ENCODE assay signal across 26 cellular contexts in the genomic region with DNA sequence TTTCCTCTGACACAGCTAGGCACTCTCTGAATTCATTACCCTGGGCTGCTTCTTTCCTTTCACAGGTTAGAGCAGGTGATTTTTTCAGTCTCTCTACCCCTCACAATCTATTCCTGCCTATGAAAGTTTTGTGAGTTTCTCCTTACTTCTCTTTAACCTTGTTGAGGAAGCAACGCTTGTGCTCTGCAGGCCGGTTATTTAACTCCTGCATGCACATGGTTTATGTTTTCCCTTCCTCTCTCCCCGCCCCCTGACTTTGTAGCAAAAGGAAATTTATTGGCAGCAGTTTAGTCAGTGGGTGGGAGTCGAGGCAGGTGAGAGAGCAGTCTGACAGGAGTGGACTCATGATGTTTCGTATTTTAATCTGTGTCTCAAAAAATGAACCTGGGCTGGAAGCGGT.
"Had no signal": no experiment of that assay in that cellular context is flagged by ENCODE, and none has a peak within 500 bp of the region (broad histone marks: within the 10 kb centered on the region; RNA-seq: fewer than 3 reads in every experiment).

No MANE protein-coding gene starts in this region.

- H3K27me3 Mint-ChIP-seq: naive B cell; stimulated activated naive CD8-positive, alpha-beta T cell treated with anti-CD3 and anti-CD28 coated beads, Interleukin-15, Interleukin-2, amounts not matched to agents 100 ng/mL and 50 ng/mL, for 24 hours had no signal

- H3K36me3 Mint-ChIP-seq: immature natural killer cell; naive B cell; natural killer cell; stimulated activated effector memory CD8-positive, alpha-beta T cell treated with anti-CD3 and anti-CD28 coated beads, Interleukin-12 subunit alpha, Interleukin-12 subunit beta, amount 100 ng/mL, for 72 hours had no signal

- H3K27ac ChIP-seq: left lung, ovary, spleen, thyroid gland, upper lobe of right lung had no signal

- ATAC-seq: left colon; left lung; natural killer cell; right cardiac atrium; stimulated activated effector memory CD8-positive, alpha-beta T cell treated with anti-CD3 and anti-CD28 coated beads, Interleukin-12 subunit alpha, Interleukin-12 subunit beta, amount 100 ng/mL, for 72 hours; upper lobe of right lung had no signal

- DNase-seq: heart left ventricle; hypothalamus; immature natural killer cell; kidney; left colon; left lung; mesendoderm; naive B cell; natural killer cell; nephron progenitor cell; ovary; right cardiac atrium; sigmoid colon; small intestine; spleen; stimulated activated CD4-positive, alpha-beta T cell treated with anti-CD3 and anti-CD28 coated beads, Interleukin-4, amount 100 ng/mL, for 24 hours; stimulated activated naive CD4-positive, alpha-beta T cell; substantia nigra; thyroid gland; trophoblast cell; upper lobe of right lung had no signal

- H3K27ac Mint-ChIP-seq: immature natural killer cell; mesothelial cell of epicardium; naive B cell; natural killer cell; nephron progenitor cell; progenitor cell of endocrine pancreas; stimulated activated effector memory CD8-positive, alpha-beta T cell treated with anti-CD3 and anti-CD28 coated beads, Interleukin-12 subunit alpha, Interleukin-12 subunit beta, amount 100 ng/mL, for 72 hours; stimulated activated naive CD8-positive, alpha-beta T cell treated with anti-CD3 and anti-CD28 coated beads, Interleukin-15, Interleukin-2, amounts not matched to agents 100 ng/mL and 50 ng/mL, for 24 hours had no signal

- H3K27me3 ChIP-seq: heart left ventricle, left lung, ovary, sigmoid colon, spleen, thyroid gland, upper lobe of right lung had no signal

- H3K4me1 ChIP-seq: sigmoid colon, thyroid gland, upper lobe of right lung had no signal

- H3K4me3 ChIP-seq: heart left ventricle, left lung, lung, ovary, sigmoid colon, spleen, thyroid gland, upper lobe of right lung had no signal

- H3K9me3 Mint-ChIP-seq: immature natural killer cell; naive B cell; natural killer cell; stimulated activated effector memory CD8-positive, alpha-beta T cell treated with anti-CD3 and anti-CD28 coated beads, Interleukin-12 subunit alpha, Interleukin-12 subunit beta, amount 100 ng/mL, for 72 hours; stimulated activated naive CD8-positive, alpha-beta T cell treated with anti-CD3 and anti-CD28 coated beads, Interleukin-15, Interleukin-2, amounts not matched to agents 100 ng/mL and 50 ng/mL, for 24 hours had no signal

- H3K9me3 ChIP-seq: ovary, spleen, thyroid gland, upper lobe of right lung had no signal

- H3K4me3 Mint-ChIP-seq: immature natural killer cell; mesothelial cell of epicardium; naive B cell; natural killer cell; nephron progenitor cell; stimulated activated effector memory CD8-positive, alpha-beta T cell treated with anti-CD3 and anti-CD28 coated beads, Interleukin-12 subunit alpha, Interleukin-12 subunit beta, amount 100 ng/mL, for 72 hours; stimulated activated naive CD8-positive, alpha-beta T cell treated with anti-CD3 and anti-CD28 coated beads, Interleukin-15, Interleukin-2, amounts not matched to agents 100 ng/mL and 50 ng/mL, for 24 hours had no signal

- H3K36me3 ChIP-seq: heart left ventricle, left lung, ovary, sigmoid colon, spleen, thyroid gland, upper lobe of right lung had no signal
